In genomic region chr2:101001713-101002561, GRCh38 we compare ENCODE assay signal across 1 cellular context.
A peak's percentile ranks its signal among the peaks of the same experiment; 100 is the strongest.
TF ChIP-seq lines count a peak whose summit lies in the region.

RPL31 (plus strand) TSS chr2:101002289; CDS start chr2:101002702, 413 bp downstream.

TF ChIP-seq in HepG2, 621 proteins besides CTCF, POLR2A, EP300 and RAD21 (continued from another document and continues in another):
- TF ChIP-seq ZNF512 (CRISPR knock-in tag; IDR thresholded peaks at IDR 0.05) (peak; percentile 85; the same call in 1 of the 2 replicates), AFF4 (CRISPR knock-in tag; IDR thresholded peaks at IDR 0.05) (peak; percentile 94), CENPT (CRISPR knock-in tag; IDR thresholded peaks at IDR 0.05; ENCODE audit: low read depth) (peak; percentile 98; the same call in 1 of the 2 replicates), ZNF232 (CRISPR knock-in tag; IDR thresholded peaks at IDR 0.05; ENCODE audit: borderline replicate concordance) (peak; percentile 95), FOXJ3 (CRISPR knock-in tag; IDR thresholded peaks at IDR 0.05; ENCODE audit: borderline replicate concordance) (peak; percentile 50; the same call in 1 of the 2 replicates), GTF3A (CRISPR knock-in tag; conservative IDR thresholded peaks at IDR 0.05) (peak; percentile 79; the same call in 1 of the 2 replicates), MTA1 (CRISPR knock-in tag; IDR thresholded peaks at IDR 0.05; ENCODE audit: borderline replicate concordance) (peak; percentile 94; the same call in 1 of the 2 replicates), ZNF883 (CRISPR knock-in tag; IDR thresholded peaks at IDR 0.05; ENCODE audit: not compliant biosample characterization) (peak; percentile 99), SIN3B (IDR thresholded peaks at IDR 0.05; ENCODE audit: low read length) (no peak), RXRB (CRISPR knock-in tag; IDR thresholded peaks at IDR 0.05; ENCODE audit: borderline replicate concordance) (peak; percentile 92), LRRFIP1 (CRISPR knock-in tag; conservative IDR thresholded peaks at IDR 0.05) (no peak; the same call in none of the 2 replicates), GPN1 (CRISPR knock-in tag; IDR thresholded peaks at IDR 0.05; ENCODE audit: borderline replicate concordance) (peak; percentile 67; the same call in 1 of the 2 replicates), ZBTB44 (CRISPR knock-in tag; IDR thresholded peaks at IDR 0.05) (peak; percentile 89; the same call in 1 of the 2 replicates), ZNF343 (CRISPR knock-in tag; IDR thresholded peaks at IDR 0.05) (peak; percentile 95), NR3C1 (CRISPR knock-in tag; IDR thresholded peaks at IDR 0.05) (no peak; the same call in 1 of the 2 replicates), ZSCAN5A (CRISPR knock-in tag; IDR thresholded peaks at IDR 0.05; ENCODE audit: borderline replicate concordance) (peak; percentile 99), SALL2 (CRISPR knock-in tag; IDR thresholded peaks at IDR 0.05) (peak; percentile 94), ONECUT2 (CRISPR knock-in tag; IDR thresholded peaks at IDR 0.05) (no peak; the same call in 1 of the 2 replicates), PHF5A (CRISPR knock-in tag; IDR thresholded peaks at IDR 0.05; ENCODE audit: low read depth, unreplicated experiment) (peak; percentile 94), KDM5A (IDR thresholded peaks at IDR 0.05; ENCODE audit: borderline replicate concordance, low read length) (peak; percentile 70; the same call in 1 of the 2 replicates), ZNF543 (CRISPR knock-in tag; IDR thresholded peaks at IDR 0.05) (peak; percentile 99), NFKB2 (CRISPR knock-in tag; IDR thresholded peaks at IDR 0.05; ENCODE audit: borderline replicate concordance) (peak; percentile 99), NAIF1 (CRISPR knock-in tag; IDR thresholded peaks at IDR 0.05; ENCODE audit: borderline replicate concordance) (peak; percentile 20), RCOR2 (CRISPR knock-in tag; IDR thresholded peaks at IDR 0.05) (peak; percentile 65; the same call in 1 of the 2 replicates), RBFOX2 (IDR thresholded peaks at IDR 0.05; ENCODE audit: low read depth, low read length) (peak; percentile 95), PHF21A (CRISPR knock-in tag; IDR thresholded peaks at IDR 0.05) (peak; percentile 93), SNAI1 (CRISPR knock-in tag; IDR thresholded peaks at IDR 0.05; ENCODE audit: borderline replicate concordance) (peak; percentile 98), TCF7 (IDR thresholded peaks at IDR 0.05; ENCODE audit: low read depth) (0 out of 2 replicates have a peak, but pooled peaks have one; percentile 22), ASH2L (IDR thresholded peaks at IDR 0.05; ENCODE audit: insufficient read length, low read depth, low read length) (peak; percentile 99), ZFY (CRISPR knock-in tag; IDR thresholded peaks at IDR 0.05) (peak; percentile 99)
- TF ChIP-seq, protein P1, sequence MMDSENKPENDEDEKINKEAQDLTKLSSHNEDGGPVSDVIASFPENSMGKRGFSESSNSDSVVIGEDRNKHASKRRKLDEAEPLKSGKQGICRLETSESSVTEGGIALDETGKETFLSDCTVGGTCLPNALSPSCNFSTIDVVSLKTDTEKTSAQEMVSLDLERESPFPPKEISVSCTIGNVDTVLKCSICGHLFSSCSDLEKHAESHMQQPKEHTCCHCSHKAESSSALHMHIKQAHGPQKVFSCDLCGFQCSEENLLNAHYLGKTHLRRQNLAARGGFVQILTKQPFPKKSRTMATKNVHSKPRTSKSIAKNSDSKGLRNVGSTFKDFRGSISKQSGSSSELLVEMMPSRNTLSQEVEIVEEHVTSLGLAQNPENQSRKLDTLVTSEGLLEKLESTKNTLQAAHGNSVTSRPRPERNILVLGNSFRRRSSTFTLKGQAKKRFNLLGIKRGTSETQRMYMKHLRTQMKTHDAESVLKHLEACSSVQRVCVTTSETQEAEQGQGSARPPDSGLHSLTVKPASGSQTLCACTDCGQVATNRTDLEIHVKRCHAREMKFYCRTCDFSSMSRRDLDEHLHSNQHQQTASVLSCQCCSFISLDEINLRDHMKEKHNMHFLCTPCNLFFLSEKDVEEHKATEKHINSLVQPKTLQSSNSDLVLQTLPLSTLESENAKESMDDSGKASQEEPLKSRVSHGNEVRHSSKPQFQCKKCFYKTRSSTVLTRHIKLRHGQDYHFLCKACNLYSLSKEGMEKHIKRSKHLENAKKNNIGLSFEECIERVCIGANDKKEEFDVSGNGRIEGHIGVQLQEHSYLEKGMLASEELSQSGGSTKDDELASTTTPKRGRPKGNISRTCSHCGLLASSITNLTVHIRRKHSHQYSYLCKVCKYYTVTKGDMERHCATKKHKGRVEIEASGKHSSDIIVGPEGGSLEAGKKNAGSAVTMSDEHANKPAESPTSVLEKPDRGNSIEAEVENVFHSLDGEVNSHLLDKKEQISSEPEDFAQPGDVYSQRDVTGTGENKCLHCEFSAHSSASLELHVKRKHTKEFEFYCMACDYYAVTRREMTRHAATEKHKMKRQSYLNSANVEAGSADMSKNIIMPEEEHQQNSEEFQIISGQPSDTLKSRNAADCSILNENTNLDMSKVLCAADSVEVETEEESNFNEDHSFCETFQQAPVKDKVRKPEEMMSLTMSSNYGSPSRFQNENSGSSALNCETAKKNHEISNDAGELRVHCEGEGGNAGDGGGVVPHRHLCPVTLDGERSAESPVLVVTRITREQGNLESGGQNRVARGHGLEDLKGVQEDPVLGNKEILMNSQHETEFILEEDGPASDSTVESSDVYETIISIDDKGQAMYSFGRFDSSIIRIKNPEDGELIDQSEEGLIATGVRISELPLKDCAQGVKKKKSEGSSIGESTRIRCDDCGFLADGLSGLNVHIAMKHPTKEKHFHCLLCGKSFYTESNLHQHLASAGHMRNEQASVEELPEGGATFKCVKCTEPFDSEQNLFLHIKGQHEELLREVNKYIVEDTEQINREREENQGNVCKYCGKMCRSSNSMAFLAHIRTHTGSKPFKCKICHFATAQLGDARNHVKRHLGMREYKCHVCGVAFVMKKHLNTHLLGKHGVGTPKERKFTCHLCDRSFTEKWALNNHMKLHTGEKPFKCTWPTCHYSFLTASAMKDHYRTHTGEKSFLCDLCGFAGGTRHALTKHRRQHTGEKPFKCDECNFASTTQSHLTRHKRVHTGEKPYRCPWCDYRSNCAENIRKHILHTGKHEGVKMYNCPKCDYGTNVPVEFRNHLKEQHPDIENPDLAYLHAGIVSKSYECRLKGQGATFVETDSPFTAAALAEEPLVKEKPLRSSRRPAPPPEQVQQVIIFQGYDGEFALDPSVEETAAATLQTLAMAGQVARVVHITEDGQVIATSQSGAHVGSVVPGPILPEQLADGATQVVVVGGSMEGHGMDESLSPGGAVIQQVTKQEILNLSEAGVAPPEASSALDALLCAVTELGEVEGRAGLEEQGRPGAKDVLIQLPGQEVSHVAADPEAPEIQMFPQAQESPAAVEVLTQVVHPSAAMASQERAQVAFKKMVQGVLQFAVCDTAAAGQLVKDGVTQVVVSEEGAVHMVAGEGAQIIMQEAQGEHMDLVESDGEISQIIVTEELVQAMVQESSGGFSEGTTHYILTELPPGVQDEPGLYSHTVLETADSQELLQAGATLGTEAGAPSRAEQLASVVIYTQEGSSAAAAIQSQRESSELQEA (CRISPR knock-in tag; IDR thresholded peaks at IDR 0.05; ENCODE audit: not compliant biosample characterization): peak; percentile 98
- TF ChIP-seq, protein P2, sequence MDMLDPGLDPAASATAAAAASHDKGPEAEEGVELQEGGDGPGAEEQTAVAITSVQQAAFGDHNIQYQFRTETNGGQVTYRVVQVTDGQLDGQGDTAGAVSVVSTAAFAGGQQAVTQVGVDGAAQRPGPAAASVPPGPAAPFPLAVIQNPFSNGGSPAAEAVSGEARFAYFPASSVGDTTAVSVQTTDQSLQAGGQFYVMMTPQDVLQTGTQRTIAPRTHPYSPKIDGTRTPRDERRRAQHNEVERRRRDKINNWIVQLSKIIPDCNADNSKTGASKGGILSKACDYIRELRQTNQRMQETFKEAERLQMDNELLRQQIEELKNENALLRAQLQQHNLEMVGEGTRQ (IDR thresholded peaks at IDR 0.05; ENCODE audit: low read depth, low read length): no peak
- TF ChIP-seq, protein P2 (CRISPR knock-in tag; IDR thresholded peaks at IDR 0.05; ENCODE audit: borderline replicate concordance): peak; percentile 56; the same call in 1 of the 2 replicates
